Comparison of ENCODE assay signal across 8 cellular contexts in genomic region chr17:82518826-82519810, GRCh38. TPM values are rescaled to one million over a fixed set of nuclear protein-coding genes. Genes with fewer than 3 reads are reported as not detected.
A peak's percentile ranks its signal among the peaks of the same experiment; 100 is the strongest.
DNase-seq lines count a peak whose midpoint lies in the region; ATAC-seq, FAIRE-seq and TF ChIP-seq lines count a peak whose summit lies in the region.

TSS of gene FOXK2 (plus strand) at chr17:82519732. CDS start at chr17:82519889, 157 bp downstream.

- H3K4me2 ChIP-seq in keratinocyte (ENCODE audit: control insufficient read depth, extremely low read depth, insufficient read depth, low read depth, low read length) = peak within 1 kb of the TSS; percentile 88

- peaks cover 22% of the 10 kb centered on the region for H4K20me1 ChIP-seq in keratinocyte (ENCODE audit: control insufficient read depth, extremely low read depth, insufficient read depth, low read length)

- DNase-seq in AG09319 (ENCODE audit: extremely low read depth, low read depth) (peak; percentile 89), NCI-H460 (ENCODE audit: extremely low read depth, low read depth) (peak; percentile 92), cerebellar cortex (ENCODE audit: low spot score) (peak; percentile 91), keratinocyte (ENCODE audit: low read depth, low spot score) (no peak)
- DNase-seq in activated CD4-positive, alpha-beta T cell treated with anti-CD3 and anti-CD28 coated beads for 1 hour = peak; percentile 90
- DNase-seq in stimulated activated CD4-positive, alpha-beta T cell treated with anti-CD3 and anti-CD28 coated beads, Interleukin-12 subunit alpha, Interleukin-12 subunit beta, amount 100 ng/mL, for 4 hours = peak; percentile 93

- no peaks in the 10 kb centered on the region for H3K9me3 ChIP-seq in keratinocyte (ENCODE audit: control insufficient read depth, low read depth, low read length)

- peaks cover 41% of the 10 kb centered on the region for H3K79me2 ChIP-seq in keratinocyte (ENCODE audit: control insufficient read depth, insufficient read depth, low read length)

- peaks cover 3 to 4% of the 10 kb centered on the region in 2 experiments for H3K36me3 ChIP-seq in keratinocyte (ENCODE audit: control insufficient read depth in 2 of 2, extremely low read depth in 1 of 2, insufficient read depth in 2 of 2, low read length in 2 of 2)

- dilution Hi-C loops in keratinocyte (cut with MboI; ENCODE audit: extremely low pct_ligation_motif_present, low sequenced_read_pairs) = no loop called here

- FAIRE-seq in keratinocyte (lab: Jason Lieb, UNC) = no peak

- H2AFZ ChIP-seq in keratinocyte (ENCODE audit: control insufficient read depth, low read length) = peak within 1 kb of the TSS; percentile 91

- peak within 1 kb of the TSS; percentile 77 for H3K9ac ChIP-seq in keratinocyte (ENCODE audit: control insufficient read depth, extremely low read depth, insufficient read depth, low read length)

- no peaks in the 10 kb centered on the region for H3K9me1 ChIP-seq in keratinocyte (ENCODE audit: control insufficient read depth, extremely low read depth, insufficient read depth, low read length)

- no peak for TF ChIP-seq CTCF in AG09319 (IDR thresholded peaks at IDR 0.05; ENCODE audit: low read depth, low read length)
- TF ChIP-seq CTCF in keratinocyte (optimal IDR thresholded peaks at IDR 0.05 in 1 of 3, IDR thresholded peaks at IDR 0.05 in 1 of 3, conservative IDR thresholded peaks at IDR 0.05 in 1 of 3; ENCODE audit: extremely low read depth in 1 of 3, insufficient read depth in 2 of 3, low read length in 3 of 3) = no peak

- H3K4me3 ChIP-seq in keratinocyte (ENCODE audit: control insufficient read depth in 2 of 3, extremely low read depth in 1 of 3, insufficient read depth in 2 of 3, low read depth in 1 of 3, low read length in 3 of 3) = peak within 1 kb of the TSS; percentile 71 to 99 (median 83)

- H3K4me1 ChIP-seq in keratinocyte (ENCODE audit: control insufficient read depth, extremely low read depth, insufficient read depth, low read length) = peaks cover 23% of the 10 kb centered on the region

- no peaks in the 10 kb centered on the region for H3K27me3 ChIP-seq in keratinocyte (ENCODE audit: control insufficient read depth, extremely low read depth, insufficient read depth, low read length)

- H3K27ac ChIP-seq in keratinocyte (ENCODE audit: control insufficient read depth, insufficient read depth, low read length) = peak within 1 kb of the TSS; percentile 82

- ATAC-seq in GM19023 (IDR thresholded peaks at IDR 0.05; ENCODE audit: unreplicated experiment) (peak; percentile 91), HG03196 (IDR thresholded peaks at IDR 0.05; ENCODE audit: unreplicated experiment) (peak; percentile 88)

RNA-seq across cellular contexts. Expression of gene FOXK2, which starts in this region (rescaled TPM):
- 43.9 and 45.9 TPM in 2 replicates for total RNA-seq in NCI-H460 (2014; rRNA removed; shearing (Covaris generic))
- 42.6 and 60.3 TPM in 2 replicates for polyA plus RNA-seq in NCI-H460 (2014; cell fraction: nucleus; rRNA removed)
- polyA plus RNA-seq in keratinocyte = 39.4 to 43.9 TPM (median 43.8 TPM) in 3 replicates
- polyA plus RNA-seq in keratinocyte (2011; ENCODE audit: low read depth) = 18.2 TPM
- polyA plus RNA-seq in keratinocyte (2011; cell fraction: cytosol; rRNA removed) = 35.9 and 37.2 TPM in 2 replicates
- polyA plus RNA-seq in keratinocyte (2011; cell fraction: nucleus; rRNA removed) = 48.2 and 60.2 TPM in 2 replicates
- polyA plus RNA-seq in keratinocyte (2012; ENCODE audit: low replicate concordance) = 28.4 and 48.4 TPM in 2 replicates
- 41.7 to 60.1 TPM (median 47.5 TPM) in 3 replicates for polyA minus RNA-seq in keratinocyte
- polyA minus RNA-seq in keratinocyte (2011; cell fraction: cytosol; rRNA and poly(A)+ RNA removed) = 75.4 TPM
- 47.2 and 69.3 TPM in 2 replicates for polyA minus RNA-seq in keratinocyte (2011; cell fraction: nucleus; rRNA and poly(A)+ RNA removed)
